Comparison of ENCODE assay signal across 1 cellular context in the genomic region with DNA sequence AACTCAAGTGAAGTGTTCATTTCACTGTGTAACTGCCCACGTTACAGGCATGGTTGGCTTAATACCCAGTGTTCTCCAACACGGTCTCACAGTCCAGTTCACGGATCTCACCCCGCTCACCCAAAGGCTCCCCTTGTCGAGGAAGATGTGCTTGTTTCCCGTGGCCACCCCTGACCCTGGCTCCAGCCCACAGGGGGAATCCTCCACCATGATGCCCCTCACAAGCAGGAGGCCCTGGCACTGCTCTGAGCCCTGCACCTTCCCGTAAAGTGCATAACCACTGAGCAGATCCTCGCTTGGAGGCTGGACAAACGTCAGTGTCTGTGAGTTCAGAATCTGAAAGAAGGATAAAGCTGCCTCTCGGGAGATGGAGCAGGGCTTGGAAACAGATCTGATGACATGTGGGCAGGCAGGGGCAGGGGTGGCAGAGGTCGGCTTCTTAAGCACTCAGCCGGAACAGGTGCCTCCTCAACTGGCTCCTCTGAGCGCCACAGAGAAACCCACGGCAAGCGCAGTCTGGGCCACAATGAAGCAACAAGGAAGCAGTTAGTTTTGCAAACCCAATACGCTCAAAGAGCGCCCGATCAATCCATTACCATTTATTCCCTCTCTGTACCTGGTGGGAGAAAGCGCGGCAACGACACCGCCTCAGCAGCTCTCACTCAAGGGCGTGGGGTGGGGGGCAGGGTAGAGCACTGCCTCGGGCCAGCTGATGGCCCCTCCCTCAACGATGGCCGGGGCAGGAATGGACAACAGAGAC.
TF ChIP-seq lines count a peak whose summit lies in the region.

No MANE protein-coding gene starts in this region.

TF ChIP-seq in GM23338, 12 proteins besides CTCF, POLR2A, EP300 and RAD21 (continued from another document):
- TF ChIP-seq, protein P1, sequence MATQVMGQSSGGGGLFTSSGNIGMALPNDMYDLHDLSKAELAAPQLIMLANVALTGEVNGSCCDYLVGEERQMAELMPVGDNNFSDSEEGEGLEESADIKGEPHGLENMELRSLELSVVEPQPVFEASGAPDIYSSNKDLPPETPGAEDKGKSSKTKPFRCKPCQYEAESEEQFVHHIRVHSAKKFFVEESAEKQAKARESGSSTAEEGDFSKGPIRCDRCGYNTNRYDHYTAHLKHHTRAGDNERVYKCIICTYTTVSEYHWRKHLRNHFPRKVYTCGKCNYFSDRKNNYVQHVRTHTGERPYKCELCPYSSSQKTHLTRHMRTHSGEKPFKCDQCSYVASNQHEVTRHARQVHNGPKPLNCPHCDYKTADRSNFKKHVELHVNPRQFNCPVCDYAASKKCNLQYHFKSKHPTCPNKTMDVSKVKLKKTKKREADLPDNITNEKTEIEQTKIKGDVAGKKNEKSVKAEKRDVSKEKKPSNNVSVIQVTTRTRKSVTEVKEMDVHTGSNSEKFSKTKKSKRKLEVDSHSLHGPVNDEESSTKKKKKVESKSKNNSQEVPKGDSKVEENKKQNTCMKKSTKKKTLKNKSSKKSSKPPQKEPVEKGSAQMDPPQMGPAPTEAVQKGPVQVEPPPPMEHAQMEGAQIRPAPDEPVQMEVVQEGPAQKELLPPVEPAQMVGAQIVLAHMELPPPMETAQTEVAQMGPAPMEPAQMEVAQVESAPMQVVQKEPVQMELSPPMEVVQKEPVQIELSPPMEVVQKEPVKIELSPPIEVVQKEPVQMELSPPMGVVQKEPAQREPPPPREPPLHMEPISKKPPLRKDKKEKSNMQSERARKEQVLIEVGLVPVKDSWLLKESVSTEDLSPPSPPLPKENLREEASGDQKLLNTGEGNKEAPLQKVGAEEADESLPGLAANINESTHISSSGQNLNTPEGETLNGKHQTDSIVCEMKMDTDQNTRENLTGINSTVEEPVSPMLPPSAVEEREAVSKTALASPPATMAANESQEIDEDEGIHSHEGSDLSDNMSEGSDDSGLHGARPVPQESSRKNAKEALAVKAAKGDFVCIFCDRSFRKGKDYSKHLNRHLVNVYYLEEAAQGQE (IDR thresholded peaks at IDR 0.05; ENCODE audit: unreplicated experiment) = no peak
- TF ChIP-seq JUNB (IDR thresholded peaks at IDR 0.05; ENCODE audit: unreplicated experiment) (no peak), NANOG (IDR thresholded peaks at IDR 0.05; ENCODE audit: borderline replicate concordance) (no peak), ZNF331 (CRISPR knock-in tag; IDR thresholded peaks at IDR 0.05; ENCODE audit: low read depth) (no peak), ZNF114 (CRISPR knock-in tag; IDR thresholded peaks at IDR 0.05) (no peak), STAT1 (IDR thresholded peaks at IDR 0.05; ENCODE audit: unreplicated experiment) (no peak), EZH2phosphoT487 (IDR thresholded peaks at IDR 0.05; ENCODE audit: unreplicated experiment) (no peak)
